21 cellular contexts compared by ENCODE assay signal in the genomic region with DNA sequence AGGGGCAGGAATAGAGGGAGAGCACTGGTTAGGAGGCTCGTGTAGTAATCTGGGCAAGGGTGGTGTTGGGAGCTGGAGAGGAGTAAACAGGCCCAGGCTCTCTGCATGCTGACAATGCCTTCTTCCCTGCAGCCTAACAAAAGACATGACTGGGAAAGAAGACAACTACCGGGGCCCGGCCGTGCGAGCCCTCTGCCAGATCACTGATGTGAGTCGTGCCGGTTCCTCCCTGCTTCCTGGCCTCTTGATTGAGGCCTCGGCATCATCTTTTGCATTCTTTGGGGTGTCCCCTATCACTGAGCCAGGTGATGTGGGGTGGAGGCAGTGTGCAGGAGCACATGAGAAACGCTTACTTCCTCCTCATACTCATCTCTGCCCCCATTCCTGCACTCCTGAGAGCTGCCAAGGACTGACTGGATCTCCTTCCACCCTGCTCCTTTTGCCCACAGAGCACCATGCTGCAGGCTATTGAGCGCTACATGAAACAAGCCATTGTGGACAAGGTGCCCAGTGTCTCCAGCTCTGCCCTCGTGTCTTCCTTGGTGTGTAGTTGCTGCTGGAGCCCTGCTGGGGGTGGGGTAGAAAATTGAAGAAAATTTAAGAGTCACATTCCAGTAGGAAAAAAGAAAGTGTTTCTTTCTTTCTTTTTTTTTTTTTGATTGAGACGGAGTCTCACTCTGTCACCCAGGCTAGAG. TPM values are rescaled to one million over a fixed set of nuclear protein-coding genes. Genes with fewer than 3 reads are reported as not detected.
DNase-seq lines count a peak whose midpoint lies in the region; ATAC-seq and TF ChIP-seq lines count a peak whose summit lies in the region.
"Had no signal": no experiment of that assay in that cellular context is flagged by ENCODE, and none has a peak within 500 bp of the region (broad histone marks: within the 10 kb centered on the region; RNA-seq: fewer than 3 reads in every experiment).

No MANE protein-coding gene starts in this region.

- H3K4me3 Mint-ChIP-seq in CD4-positive, alpha-beta T cell, result peak overlapping the region; percentile 30
- H3K4me3 Mint-ChIP-seq in endothelial cell (ENCODE audit: unreplicated experiment), result peak overlapping the region; percentile 31
- H3K4me3 Mint-ChIP-seq in neural crest cell, result peak overlapping the region; percentile 5
- H3K4me3 Mint-ChIP-seq: B cell, CD14-positive monocyte, H9, HFFc6 had no signal

- no peaks in the 10 kb centered on the region for H3K9me3 ChIP-seq in CD4-positive, alpha-beta T cell (ENCODE audit: control insufficient read depth, low read length)
- no peaks in the 10 kb centered on the region for H3K9me3 ChIP-seq in Panc1 (ENCODE audit: control insufficient read depth, insufficient read depth, low read depth, low read length)

- POLR2A ChIA-PET in CD4-positive, alpha-beta T cell (lab: Charles Lee), result no interaction called here
- POLR2A ChIA-PET in Panc1 (lab: Charles Lee), result no interaction called here

- no peak overlapping the region for H3K27ac ChIP-seq in CD4-positive, alpha-beta T cell (ENCODE audit: low read depth, low read length)
- no peak overlapping the region for H3K27ac ChIP-seq in Panc1 (ENCODE audit: low read length)

- DNase-seq in CD4-positive, alpha-beta T cell, result no peak
- DNase-seq in Panc1 (ENCODE audit: low read depth, low spot score) (no peak), endothelial cell (ENCODE audit: low spot score) (no peak), neural crest cell (ENCODE audit: low read depth, low spot score) (no peak), UCSD-AML1 (lab: John Stamatoyannopoulos, UW; ENCODE audit: unreplicated experiment) (no peak), putamen (ENCODE audit: low spot score) (no peak), inferior parietal cortex (ENCODE audit: extremely low spot score) (no peak)
- DNase-seq: EL, GF-D8, H9, HFFc6, Kasumi-1, NCI-H1417, NCI-H1694 treated with DMSO at 0.1 percent for 48 hours, NCI-H2081 treated with DMSO at 0.1 percent for 48 hours, NCI-H2171 treated with DMSO at 0.1 percent for 48 hours, NCI-H524 treated with DMSO at 0.1 percent for 48 hours, NCI-H82 had no signal

- peaks cover 23% of the 10 kb centered on the region for H3K36me3 ChIP-seq in Panc1 (ENCODE audit: control insufficient read depth, insufficient read depth, low read length)

- no peak for TF ChIP-seq CTCF in CD4-positive, alpha-beta T cell (IDR thresholded peaks at IDR 0.05)
- no peak for TF ChIP-seq CTCF in Panc1 (IDR thresholded peaks at IDR 0.05)
- no peak for TF ChIP-seq CTCF in endothelial cell (IDR thresholded peaks at IDR 0.05; ENCODE audit: unreplicated experiment)
- no peak for TF ChIP-seq CTCF in neural crest cell (conservative IDR thresholded peaks at IDR 0.05)

- no peaks in the 10 kb centered on the region for H3K9me3 Mint-ChIP-seq in CD4-positive, alpha-beta T cell
- H3K9me3 Mint-ChIP-seq in endothelial cell (ENCODE audit: unreplicated experiment) (no peaks in the 10 kb centered on the region), neural crest cell (no peaks in the 10 kb centered on the region)
- H3K9me3 Mint-ChIP-seq: H9, HFFc6 had no signal

- in situ Hi-C loops in Panc1 (cut with HindIII; ENCODE audit: low pct_unique_long_range_greater_than_20kb, low sequenced_read_pairs), result no loop called here

- intact Hi-C loops in CD4-positive, alpha-beta T cell (cut with DNase I, micrococcal nuclease), result no loop called here
- intact Hi-C loops in Panc1 (cut with micrococcal nuclease; ENCODE audit: unreplicated experiment), result no loop called here

- peaks cover 91% of the 10 kb centered on the region for H3K36me3 Mint-ChIP-seq in CD4-positive, alpha-beta T cell (ENCODE audit: low read depth)
- H3K36me3 Mint-ChIP-seq in endothelial cell (ENCODE audit: low read depth, unreplicated experiment), result peaks cover 50% of the 10 kb centered on the region
- H3K36me3 Mint-ChIP-seq in neural crest cell (ENCODE audit: low read depth), result peaks cover 4% of the 10 kb centered on the region

- CTCF ChIA-PET in CD4-positive, alpha-beta T cell (lab: Charles Lee), result interaction anchor here (0.6 kb wide), 1 partner anchor 597 kb away, joined by 4 read pairs; no protein-coding TSS in a partner anchor
- CTCF ChIA-PET in Panc1 (lab: Charles Lee), result interaction anchor here (0.7 kb wide), 1 partner anchor 630 kb away, joined by 3 read pairs; no protein-coding TSS in a partner anchor

- H3K27me3 ChIP-seq in CD4-positive, alpha-beta T cell (ENCODE audit: control insufficient read depth, insufficient read depth, low read length), result no peaks in the 10 kb centered on the region
- H3K27me3 ChIP-seq in Panc1 (ENCODE audit: control insufficient read depth, insufficient read depth, low read length), result no peaks in the 10 kb centered on the region

- H3K4me1 Mint-ChIP-seq in CD4-positive, alpha-beta T cell (ENCODE audit: low read depth), result peaks cover 25% of the 10 kb centered on the region
- H3K4me1 Mint-ChIP-seq in endothelial cell (ENCODE audit: unreplicated experiment), result peaks cover 9% of the 10 kb centered on the region
- peaks cover 9% of the 10 kb centered on the region for H3K4me1 Mint-ChIP-seq in neural crest cell

- no peaks in the 10 kb centered on the region for H3K27me3 Mint-ChIP-seq in CD4-positive, alpha-beta T cell
- H3K27me3 Mint-ChIP-seq in endothelial cell (ENCODE audit: unreplicated experiment) (peaks cover 5% of the 10 kb centered on the region), neural crest cell (ENCODE audit: low read depth) (no peaks in the 10 kb centered on the region)
- H3K27me3 Mint-ChIP-seq: B cell had no signal

- TSS peak; percentile 5 for BruUV-seq in Panc1 (replicated peaks; lab: Mats Ljungman, UMichigan)

- ATAC-seq in CD4-positive, alpha-beta T cell (ENCODE audit: poor library complexity), result no peak
- no peak for ATAC-seq in Panc1
- ATAC-seq in GM18502 (IDR thresholded peaks at IDR 0.05; ENCODE audit: poor library complexity, unreplicated experiment), result no peak

- H3K27ac Mint-ChIP-seq in CD4-positive, alpha-beta T cell, result no peak overlapping the region
- H3K27ac Mint-ChIP-seq in endothelial cell (ENCODE audit: unreplicated experiment) (no peak overlapping the region), neural crest cell (ENCODE audit: unreplicated experiment) (no peak overlapping the region)
- H3K27ac Mint-ChIP-seq: B cell had no signal

- H3K4me3 ChIP-seq in Panc1 (ENCODE audit: low read depth in 2 of 2, low read length in 2 of 2), result no peak overlapping the region

- peaks cover 6% of the 10 kb centered on the region for H3K4me1 ChIP-seq in Panc1 (ENCODE audit: control insufficient read depth, insufficient read depth, low read length)

RNA-seq across cellular contexts. Expression of a gene that starts 5.3 kb away (rescaled TPM):
- total RNA-seq in CD4-positive, alpha-beta T cell, result 10 to 100 TPM; 77.7 to 79.3 TPM
- total RNA-seq in Panc1 (2021; ENCODE audit: unreplicated experiment) (225 TPM), endothelial cell (ENCODE audit: unreplicated experiment) (149 TPM), neural crest cell (116 and 122 TPM in 2 replicates)
- 216 TPM for polyA plus RNA-seq in Panc1 (2012; ENCODE audit: insufficient read length)

RNA-seq across cellular contexts. Expression of a gene that starts 24.0 kb away (rescaled TPM):
- 10 to 100 TPM; 63.5 to 64.0 TPM for total RNA-seq in CD4-positive, alpha-beta T cell
- total RNA-seq in Panc1 (2021; ENCODE audit: unreplicated experiment), result 94.6 TPM
- 104 TPM for polyA plus RNA-seq in Panc1 (2012; ENCODE audit: insufficient read length)
- 36.4 TPM for total RNA-seq in endothelial cell (ENCODE audit: unreplicated experiment)
- 61.2 and 62.9 TPM in 2 replicates for total RNA-seq in neural crest cell
